In genomic region chr17:6427284-6427781, GRCh38 we compare ENCODE assay signal across 8 cellular contexts.
DNase-seq lines count a peak whose midpoint lies in the region; ATAC-seq lines count a peak whose summit lies in the region.

No MANE protein-coding gene starts in this region.

- peaks cover 5% of the 10 kb centered on the region for H3K36me3 Mint-ChIP-seq in T-helper 2 cell treated with Interferon-gamma antibody and Interleukin-4, amounts not matched to agents 5 μg/mL and 100 μg/mL, for 36 hours (ENCODE audit: low read depth)
- peaks cover 10% of the 10 kb centered on the region for H3K36me3 Mint-ChIP-seq in effector memory CD8-positive, alpha-beta T cell (ENCODE audit: insufficient read depth)

- peak; percentile 96 for ATAC-seq in effector memory CD8-positive, alpha-beta T cell (replicated peaks)

- H3K27ac Mint-ChIP-seq in T-helper 2 cell treated with Interferon-gamma antibody and Interleukin-4, amounts not matched to agents 5 μg/mL and 100 μg/mL, for 36 hours, result peak overlapping the region; percentile 65
- peak overlapping the region in 1 of 2 donors; percentile 89 for H3K27ac Mint-ChIP-seq in effector memory CD8-positive, alpha-beta T cell

- peak overlapping the region; percentile 40 for H3K4me3 Mint-ChIP-seq in T-helper 2 cell treated with Interferon-gamma antibody and Interleukin-4, amounts not matched to agents 5 μg/mL and 100 μg/mL, for 36 hours
- peak overlapping the region; percentile 70 for H3K4me3 Mint-ChIP-seq in effector memory CD8-positive, alpha-beta T cell

- peaks cover 8% of the 10 kb centered on the region for H3K4me1 Mint-ChIP-seq in T-helper 2 cell treated with Interferon-gamma antibody and Interleukin-4, amounts not matched to agents 5 μg/mL and 100 μg/mL, for 36 hours (ENCODE audit: low read depth)
- H3K4me1 Mint-ChIP-seq in effector memory CD8-positive, alpha-beta T cell (ENCODE audit: low read depth in 2 of 2), result peaks cover 10 to 12% of the 10 kb centered on the region in 2 donors

- H3K27me3 Mint-ChIP-seq in T-helper 2 cell treated with Interferon-gamma antibody and Interleukin-4, amounts not matched to agents 5 μg/mL and 100 μg/mL, for 36 hours (ENCODE audit: low read depth), result peaks cover 59% of the 10 kb centered on the region
- peaks cover 6 to 24% of the 10 kb centered on the region in 2 donors for H3K27me3 Mint-ChIP-seq in effector memory CD8-positive, alpha-beta T cell

- DNase-seq in activated gamma-delta T cell treated with anti-CD3 and anti-CD28 coated beads, Interleukin-2, amount 50 U/mL, for 16 hours (ENCODE audit: low read depth), result peak; percentile 14
- DNase-seq in activated gamma-delta T cell treated with Interleukin-2 at 50 U/mL for 16 hours (no peak), stromal cell of bone marrow (ENCODE audit: low read depth) (peak; percentile 52), NCI-H2081 treated with DMSO at 0.1 percent for 48 hours (lab: John Stamatoyannopoulos, UW) (no peak), T-helper 9 cell (no peak), cerebellar nuclear complex (lab: John Stamatoyannopoulos, UW) (no peak)
- peak; percentile 79 for DNase-seq in T-helper 2 cell treated with Interferon-gamma antibody and Interleukin-4, amounts not matched to agents 5 μg/mL and 100 μg/mL, for 36 hours (ENCODE audit: low spot score)
- DNase-seq in effector memory CD8-positive, alpha-beta T cell, result peak; percentile 28 to 32 (median 32)

- H3K9me3 Mint-ChIP-seq in T-helper 2 cell treated with Interferon-gamma antibody and Interleukin-4, amounts not matched to agents 5 μg/mL and 100 μg/mL, for 36 hours, result peaks cover 21% of the 10 kb centered on the region
- no peaks in the 10 kb centered on the region for H3K9me3 Mint-ChIP-seq in effector memory CD8-positive, alpha-beta T cell

Comparison
In these comparisons a context has a peak if more than half of its experiments do, and no peak if none do; other contexts are left out.
1. DNase-seq: peak in activated gamma-delta T cell treated with anti-CD3 and anti-CD28 coated beads, Interleukin-2, amount 50 U/mL, for 16 hours (single experiment), T-helper 2 cell treated with Interferon-gamma antibody and Interleukin-4, amounts not matched to agents 5 μg/mL and 100 μg/mL, for 36 hours (single experiment), effector memory CD8-positive, alpha-beta T cell (3 of 3) and stromal cell of bone marrow (single experiment); none in activated gamma-delta T cell treated with Interleukin-2 at 50 U/mL for 16 hours (single experiment), NCI-H2081 treated with DMSO at 0.1 percent for 48 hours (single experiment), T-helper 9 cell (single experiment) and cerebellar nuclear complex (0 of 2).